Comparison of ENCODE assay signal across 12 cellular contexts in genomic region chr1:245986404-245987221, GRCh38.
DNase-seq lines count a peak whose midpoint lies in the region; ATAC-seq lines count a peak whose summit lies in the region.
"Had no signal": no experiment of that assay in that cellular context is flagged by ENCODE, and none has a peak within 500 bp of the region (broad histone marks: within the 10 kb centered on the region; RNA-seq: fewer than 3 reads in every experiment).

No MANE protein-coding gene starts in this region.

- no peak overlapping the region for H2AFZ ChIP-seq in ACC112 (ENCODE audit: low read length, unreplicated experiment)

- H3K27ac ChIP-seq in ACC112 (ENCODE audit: low read depth, low read length) = peak overlapping the region; percentile 23; the same call in 1 of the 2 replicates
- H3K27ac ChIP-seq: C4-2B, gastrocnemius medialis had no signal

- H3K36me3 ChIP-seq in ACC112 (ENCODE audit: insufficient read depth, low read length) = no peaks in the 10 kb centered on the region
- H3K36me3 ChIP-seq: gastrocnemius medialis had no signal

- H3K4me1 ChIP-seq in ACC112 (ENCODE audit: control insufficient read depth, insufficient read depth, low read length, unreplicated experiment) = peaks cover 21% of the 10 kb centered on the region
- H3K4me1 ChIP-seq: gastrocnemius medialis had no signal

- H3K27me3 ChIP-seq in ACC112 (ENCODE audit: insufficient read depth, low read length) = no peaks in the 10 kb centered on the region
- H3K27me3 ChIP-seq: gastrocnemius medialis had no signal

- DNase-seq in KBM-7 (peak; percentile 37), amniotic epithelial cell (ENCODE audit: low read depth) (peak; percentile 92), iris pigment epithelial cell (ENCODE audit: low read depth) (peak; percentile 92), NCI-H128 (lab: John Stamatoyannopoulos, UW; ENCODE audit: unreplicated experiment) (no peak), activated gamma-delta T cell (lab: John Stamatoyannopoulos, UW) (no peak)
- no peak for DNase-seq in stimulated activated CD8-positive, alpha-beta memory T cell treated with anti-CD3 and anti-CD28 coated beads, Interleukin-4, amount 100 ng/mL, for 48 hours
- DNase-seq: activated naive CD4-positive, alpha-beta T cell; gastrocnemius medialis; nephron progenitor cell had no signal

- in situ Hi-C loops in KBM-7 (cut with MboI; ENCODE audit: low pct_unique_long_range_greater_than_20kb, low sequenced_read_pairs) = loop anchor here (25.0 kb wide), 1 partner anchor 824 kb away; the partner anchor contains the start of gene KIF26B

- peak overlapping the region; percentile 35 for H3K4me3 ChIP-seq in ACC112 (ENCODE audit: low read depth, low read length)
- H3K4me3 ChIP-seq: gastrocnemius medialis had no signal

- H3K79me2 ChIP-seq in ACC112 (ENCODE audit: control insufficient read depth, insufficient read depth, low read length, unreplicated experiment) = no peaks in the 10 kb centered on the region

- ATAC-seq in HG02938 (IDR thresholded peaks at IDR 0.05; ENCODE audit: unreplicated experiment) = no peak
- ATAC-seq: gastrocnemius medialis had no signal

Comparison
In these comparisons a context has a peak if more than half of its experiments do, and no peak if none do; other contexts are left out.
1. DNase-seq: peak in KBM-7 (single experiment), amniotic epithelial cell (single experiment) and iris pigment epithelial cell (single experiment); none in NCI-H128 (single experiment), stimulated activated CD8-positive, alpha-beta memory T cell treated with anti-CD3 and anti-CD28 coated beads, Interleukin-4, amount 100 ng/mL, for 48 hours (single experiment) and activated gamma-delta T cell (single experiment).